Comparison of ENCODE assay signal across 28 cellular contexts in genomic region chr1:1178794-1179331, GRCh38. TPM values are rescaled to one million over a fixed set of nuclear protein-coding genes. Genes with fewer than 3 reads are reported as not detected.
A peak's percentile ranks its signal among the peaks of the same experiment; 100 is the strongest.
DNase-seq lines count a peak whose midpoint lies in the region; ATAC-seq and TF ChIP-seq lines count a peak whose summit lies in the region.
"Had no signal": no experiment of that assay in that cellular context is flagged by ENCODE, and none has a peak within 500 bp of the region (broad histone marks: within the 10 kb centered on the region; RNA-seq: fewer than 3 reads in every experiment).

No MANE protein-coding gene starts in this region.

- intact Hi-C loops in Right ventricle myocardium inferior (cut with DNase I) (no loop called here), lower lobe of right lung (cut with DNase I) (no loop called here), spleen (cut with DNase I; ENCODE audit: low total_unique reads) (no loop called here)

- H3K4me1 ChIP-seq in right atrium auricular region (peaks cover 0 to 2% of the 10 kb centered on the region in 2 donors), lower lobe of right lung (no peaks in the 10 kb centered on the region), spleen (peaks cover 0 to 32% (median 21%) of the 10 kb centered on the region in 6 donors)
- H3K4me1 ChIP-seq: SJSA1, uterus had no signal

- peak; percentile 64 for DNase-seq in Right ventricle myocardium inferior (ENCODE audit: missing footprints)
- no peak for DNase-seq in right atrium auricular region (ENCODE audit: low spot score)
- peak; percentile 3 for DNase-seq in endothelial cell (ENCODE audit: low spot score)
- peak; percentile 39 for DNase-seq in lower lobe of right lung
- no peak for DNase-seq in spleen
- DNase-seq in NCI-H187 (lab: John Stamatoyannopoulos, UW) = no peak
- no peak for DNase-seq in putamen (ENCODE audit: low spot score)
- DNase-seq: activated CD4-positive, alpha-beta memory T cell treated with anti-CD3 and anti-CD28 coated beads, Interleukin-2, amount 10 ng/mL, durations not matched to agents 7 days and 5 days; activated CD4-positive, alpha-beta T cell treated with anti-CD3 and anti-CD28 coated beads for 1 hour; caudate nucleus; esophagus squamous epithelium; hippocampal formation; immature natural killer cell; NCI-H1092 treated with DMSO at 0.1 percent for 48 hours; NCI-H2029 treated with DMSO at 0.1 percent for 48 hours; NCI-H345; stimulated activated naive CD8-positive, alpha-beta T cell treated with anti-CD3 and anti-CD28 coated beads, Interleukin-15, amount 100 ng/mL, for 72 hours; uterus had no signal

- H3K36me3 Mint-ChIP-seq in endothelial cell (ENCODE audit: low read depth, unreplicated experiment) = peaks cover 4% of the 10 kb centered on the region
- H3K36me3 Mint-ChIP-seq: activated naive CD8-positive, alpha-beta T cell treated with anti-CD3 and anti-CD28 coated beads, Interleukin-2, amount 10 ng/mL, durations not matched to agents 7 days and 5 days had no signal

- H3K9me3 ChIP-seq in right atrium auricular region (no peaks in the 10 kb centered on the region), lower lobe of right lung (no peaks in the 10 kb centered on the region), spleen (peaks cover 0 to 5% (median 0%) of the 10 kb centered on the region in 8 donors)
- H3K9me3 ChIP-seq: esophagus squamous epithelium, Peyer's patch, SJSA1, uterus had no signal

- TF ChIP-seq POLR2A in spleen (IDR thresholded peaks at IDR 0.05) = no peak

- ATAC-seq in Right ventricle myocardium inferior (no peak), lower lobe of right lung (no peak), GM18861 (IDR thresholded peaks at IDR 0.05; ENCODE audit: unreplicated experiment) (no peak)

- TF ChIP-seq CTCF in right atrium auricular region (IDR thresholded peaks at IDR 0.05) = no peak
- TF ChIP-seq CTCF in endothelial cell (IDR thresholded peaks at IDR 0.05; ENCODE audit: unreplicated experiment) = no peak
- TF ChIP-seq CTCF in lower lobe of right lung (IDR thresholded peaks at IDR 0.05) = no peak
- TF ChIP-seq CTCF in spleen (IDR thresholded peaks at IDR 0.05 in 8 of 11, conservative IDR thresholded peaks at IDR 0.05 in 3 of 11) = no peak

- no peaks in the 10 kb centered on the region for H3K9me3 Mint-ChIP-seq in endothelial cell (ENCODE audit: unreplicated experiment)
- H3K9me3 Mint-ChIP-seq: activated CD4-positive, alpha-beta memory T cell treated with anti-CD3 and anti-CD28 coated beads, Interleukin-2, amount 10 ng/mL, durations not matched to agents 7 days and 5 days; activated naive CD8-positive, alpha-beta T cell treated with anti-CD3 and anti-CD28 coated beads, Interleukin-2, amount 10 ng/mL, durations not matched to agents 7 days and 5 days; immature natural killer cell; stimulated activated naive CD8-positive, alpha-beta T cell treated with anti-CD3 and anti-CD28 coated beads, Interleukin-15, amount 100 ng/mL, for 72 hours had no signal

- no peaks in the 10 kb centered on the region for H3K4me1 Mint-ChIP-seq in endothelial cell (ENCODE audit: unreplicated experiment)

- no peak overlapping the region for H3K4me3 Mint-ChIP-seq in endothelial cell (ENCODE audit: unreplicated experiment)
- H3K4me3 Mint-ChIP-seq: activated CD4-positive, alpha-beta memory T cell treated with anti-CD3 and anti-CD28 coated beads, Interleukin-2, amount 10 ng/mL, durations not matched to agents 7 days and 5 days; activated naive CD8-positive, alpha-beta T cell treated with anti-CD3 and anti-CD28 coated beads, Interleukin-2, amount 10 ng/mL, durations not matched to agents 7 days and 5 days; immature natural killer cell; stimulated activated naive CD8-positive, alpha-beta T cell treated with anti-CD3 and anti-CD28 coated beads, Interleukin-15, amount 100 ng/mL, for 72 hours had no signal

- H3K27ac ChIP-seq in right atrium auricular region (no peak overlapping the region), lower lobe of right lung (no peak overlapping the region), spleen (no peak overlapping the region)
- H3K27ac ChIP-seq: esophagus squamous epithelium, Peyer's patch, SJSA1, uterus had no signal

- peaks cover 2% of the 10 kb centered on the region for H3K27me3 Mint-ChIP-seq in endothelial cell (ENCODE audit: unreplicated experiment)

- H3K36me3 ChIP-seq in right atrium auricular region (no peaks in the 10 kb centered on the region), lower lobe of right lung (no peaks in the 10 kb centered on the region), spleen (no peaks in the 10 kb centered on the region)
- H3K36me3 ChIP-seq: Peyer's patch, SJSA1, uterus had no signal

- H3K4me3 ChIP-seq in right atrium auricular region (no peak overlapping the region), lower lobe of right lung (no peak overlapping the region), spleen (no peak overlapping the region)
- H3K4me3 ChIP-seq: esophagus squamous epithelium, Peyer's patch, SJSA1, uterus had no signal

- H3K27me3 ChIP-seq in right atrium auricular region (peaks cover 0 to 7% of the 10 kb centered on the region in 2 donors), lower lobe of right lung (ENCODE audit: low read depth) (peaks cover 33% of the 10 kb centered on the region), spleen (replicated peaks in 1 of 7) (peaks cover 0 to 100% (median 40%) of the 10 kb centered on the region in 7 donors)
- H3K27me3 ChIP-seq: Peyer's patch had no signal

- 86 to 100% (median 90%) methylated on average over 2 to 32 of the region's 32 CpGs for WGBS in spleen, 5 donors

- no peak overlapping the region for H3K27ac Mint-ChIP-seq in endothelial cell (ENCODE audit: unreplicated experiment)
- H3K27ac Mint-ChIP-seq: activated CD4-positive, alpha-beta memory T cell treated with anti-CD3 and anti-CD28 coated beads, Interleukin-2, amount 10 ng/mL, durations not matched to agents 7 days and 5 days; activated naive CD8-positive, alpha-beta T cell treated with anti-CD3 and anti-CD28 coated beads, Interleukin-2, amount 10 ng/mL, durations not matched to agents 7 days and 5 days; immature natural killer cell; stimulated activated naive CD8-positive, alpha-beta T cell treated with anti-CD3 and anti-CD28 coated beads, Interleukin-15, amount 100 ng/mL, for 72 hours had no signal

RNA-seq across cellular contexts. Expression of gene TTLL10, which starts 5.2 kb away (rescaled TPM):
- total RNA-seq in Right ventricle myocardium inferior (0.24 TPM), right atrium auricular region (not detected), endothelial cell (ENCODE audit: unreplicated experiment) (not detected), lower lobe of right lung (6.6 TPM), spleen (under 1 TPM in 2 of 7 donors, not detected in 5; 0.17 to 0.34 TPM)
- polyA plus RNA-seq in spleen = under 1 TPM in 2 of 3 donors, not detected in 1; 0.02 to 0.03 TPM
- total RNA-seq: activated CD4-positive, alpha-beta memory T cell treated with anti-CD3 and anti-CD28 coated beads, Interleukin-2, amount 10 ng/mL, durations not matched to agents 7 days and 5 days; activated naive CD8-positive, alpha-beta T cell treated with anti-CD3 and anti-CD28 coated beads, Interleukin-2, amount 10 ng/mL, durations not matched to agents 7 days and 5 days; astrocyte; frontal cortex; HT1080; lower leg skin; M059J; SJSA1 had no signal
- polyA plus RNA-seq: neural cell had no signal

RNA-seq across cellular contexts. Expression of gene TNFRSF18, which starts 27.5 kb away (rescaled TPM):
- total RNA-seq in Right ventricle myocardium inferior (not detected), right atrium auricular region (under 1 TPM in 1 of 2 donors, not detected in 1; 0.55 TPM), endothelial cell (ENCODE audit: unreplicated experiment) (not detected), lower lobe of right lung (0.47 TPM), spleen (1 to 10 TPM; 5.2 to 9.9 (median 7.5) TPM)
- 10 to 100 TPM in 1 of 3 donors, 1 to 10 TPM in 2; 7.2 to 16.3 (median 9.3) TPM for polyA plus RNA-seq in spleen
- total RNA-seq: frontal cortex, HT1080, M059J, SJSA1 had no signal
- polyA plus RNA-seq: neural cell had no signal

RNA-seq across cellular contexts. Expression of gene TNFRSF4, which starts 35.1 kb away (rescaled TPM):
- total RNA-seq in Right ventricle myocardium inferior (1.4 TPM), right atrium auricular region (under 1 TPM; 0.59 to 0.79 TPM), endothelial cell (ENCODE audit: unreplicated experiment) (0.80 TPM), lower lobe of right lung (3.0 TPM), spleen (10 to 100 TPM in 5 of 7 donors, 1 to 10 TPM in 2; 6.6 to 18.9 (median 12.5) TPM)
- polyA plus RNA-seq in spleen = 10 to 100 TPM; 14.7 to 23.4 (median 14.7) TPM
- total RNA-seq: frontal cortex, M059J, SJSA1 had no signal
- polyA plus RNA-seq: neural cell had no signal

RNA-seq across cellular contexts. Expression of gene SDF4, which starts 52.9 kb away (rescaled TPM):
- total RNA-seq in Right ventricle myocardium inferior (125 TPM), right atrium auricular region (100 to 1,000 TPM; 120 to 128 TPM), endothelial cell (ENCODE audit: unreplicated experiment) (130 TPM), lower lobe of right lung (127 TPM), spleen (100 to 1,000 TPM in 4 of 7 donors, 10 to 100 TPM in 3; 87.2 to 145 (median 114) TPM)
- polyA plus RNA-seq in spleen = 10 to 100 TPM; 39.1 to 84.2 (median 49.4) TPM

RNA-seq across cellular contexts. Expression of gene B3GALT6, which starts 53.2 kb away (rescaled TPM):
- total RNA-seq in Right ventricle myocardium inferior (8.3 TPM), right atrium auricular region (10 to 100 TPM; 16.1 to 19.7 TPM), endothelial cell (ENCODE audit: unreplicated experiment) (43.2 TPM), lower lobe of right lung (13.7 TPM), spleen (10 to 100 TPM; 13.2 to 25.1 (median 19.3) TPM)
- 10 to 100 TPM in 2 of 3 donors, 1 to 10 TPM in 1; 7.9 to 16.6 (median 12.1) TPM for polyA plus RNA-seq in spleen

Comparison
In these comparisons a context has a peak if more than half of its experiments do, and no peak if none do; other contexts are left out.
1. DNase-seq: peak in Right ventricle myocardium inferior (single experiment), endothelial cell (single experiment) and lower lobe of right lung (single experiment); none in right atrium auricular region (single experiment), spleen (single experiment), NCI-H187 (0 of 2) and putamen (single experiment).